In genomic region chr13:40539954-40540706, GRCh38 we compare ENCODE assay signal across 7 cellular contexts.
A peak's percentile ranks its signal among the peaks of the same experiment; 100 is the strongest.
DNase-seq lines count a peak whose midpoint lies in the region; ATAC-seq and TF ChIP-seq lines count a peak whose summit lies in the region.

No MANE protein-coding gene starts in this region.

- H3K27ac ChIP-seq in adrenal gland (peak overlapping the region in 1 of 5 donors; percentile 39), iPS DF 6.9 (ENCODE audit: low read length) (no peak overlapping the region), subcutaneous abdominal adipose tissue (ENCODE audit: low read depth, low read length) (peak overlapping the region; percentile 3)

- H3K9me3 ChIP-seq in adrenal gland (replicated peaks in 1 of 3), result no peaks in the 10 kb centered on the region
- no peaks in the 10 kb centered on the region for H3K9me3 ChIP-seq in iPS DF 6.9 (ENCODE audit: control insufficient read depth, insufficient read depth, low read length)
- H3K9me3 ChIP-seq in subcutaneous abdominal adipose tissue (ENCODE audit: control insufficient read depth in 5 of 5, low read length in 5 of 5), result no peaks in the 10 kb centered on the region

- DNase-seq in HFF-Myc (ENCODE audit: extremely low read depth, low read depth) (peak; percentile 78), adrenal gland (peak in 4 of 7 donors; percentile 35 to 50 (median 50)), iPS DF 6.9 (ENCODE audit: low read depth, low spot score) (peak; percentile 29)
- no peak for DNase-seq in activated naive CD8-positive, alpha-beta T cell treated with anti-CD3 and anti-CD28 coated beads, Interleukin-2, amount 50 U/mL, for 24 hours
- DNase-seq in activated naive CD4-positive, alpha-beta T cell treated with anti-CD3 and anti-CD28 coated beads, Interleukin-2, amount 50 U/mL, for 72 hours (ENCODE audit: low spot score in 2 of 2), result no peak

- H3K4me3 Mint-ChIP-seq in activated naive CD8-positive, alpha-beta T cell treated with anti-CD3 and anti-CD28 coated beads, Interleukin-2, amount 50 U/mL, for 24 hours, result no peak overlapping the region

- no peak overlapping the region for H3K9ac ChIP-seq in subcutaneous abdominal adipose tissue (ENCODE audit: low read length in 5 of 5)

- WGBS in adrenal gland, 4 donors, result 61 to 68% (median 65%) methylated on average over 8 of the region's 8 CpGs
- no CpG with 5 or more reads among the region's 8 CpGs for WGBS in iPS DF 6.9 (ENCODE audit: insufficient coverage, insufficient read length)

- no peak for TF ChIP-seq POLR2A in adrenal gland (IDR thresholded peaks at IDR 0.05)

- H3K27ac Mint-ChIP-seq in activated naive CD8-positive, alpha-beta T cell treated with anti-CD3 and anti-CD28 coated beads, Interleukin-2, amount 50 U/mL, for 24 hours, result no peak overlapping the region
- peak overlapping the region in 1 of 2 donors; percentile 9 for H3K27ac Mint-ChIP-seq in activated naive CD4-positive, alpha-beta T cell treated with anti-CD3 and anti-CD28 coated beads, Interleukin-2, amount 50 U/mL, for 72 hours

- H3K27me3 ChIP-seq in adrenal gland (no peaks in the 10 kb centered on the region), iPS DF 6.9 (ENCODE audit: control insufficient read depth, insufficient read depth, low read length) (no peaks in the 10 kb centered on the region), subcutaneous abdominal adipose tissue (ENCODE audit: control insufficient read depth in 5 of 5, insufficient read depth in 4 of 5, low read length in 5 of 5) (no peaks in the 10 kb centered on the region)

- intact Hi-C loops in adrenal gland (cut with DNase I), result no loop called here

- no peaks in the 10 kb centered on the region for H3K36me3 Mint-ChIP-seq in activated naive CD8-positive, alpha-beta T cell treated with anti-CD3 and anti-CD28 coated beads, Interleukin-2, amount 50 U/mL, for 24 hours (ENCODE audit: low read depth)
- no peaks in the 10 kb centered on the region for H3K36me3 Mint-ChIP-seq in activated naive CD4-positive, alpha-beta T cell treated with anti-CD3 and anti-CD28 coated beads, Interleukin-2, amount 50 U/mL, for 72 hours

- H3K9me3 Mint-ChIP-seq in activated naive CD8-positive, alpha-beta T cell treated with anti-CD3 and anti-CD28 coated beads, Interleukin-2, amount 50 U/mL, for 24 hours, result no peaks in the 10 kb centered on the region
- no peaks in the 10 kb centered on the region for H3K9me3 Mint-ChIP-seq in activated naive CD4-positive, alpha-beta T cell treated with anti-CD3 and anti-CD28 coated beads, Interleukin-2, amount 50 U/mL, for 72 hours

- TF ChIP-seq CTCF in HFF-Myc (IDR thresholded peaks at IDR 0.05; ENCODE audit: low read depth, low read length, missing control alignments) (no peak), adrenal gland (IDR thresholded peaks at IDR 0.05) (no peak)

- H3K4me3 ChIP-seq in HFF-Myc (replicated peaks; ENCODE audit: low read depth, low read length) (no peak overlapping the region), adrenal gland (no peak overlapping the region), iPS DF 6.9 (ENCODE audit: low read length) (no peak overlapping the region), subcutaneous abdominal adipose tissue (ENCODE audit: low read depth in 1 of 5, low read length in 5 of 5) (no peak overlapping the region)

- no peaks in the 10 kb centered on the region for H3K27me3 Mint-ChIP-seq in activated naive CD8-positive, alpha-beta T cell treated with anti-CD3 and anti-CD28 coated beads, Interleukin-2, amount 50 U/mL, for 24 hours

- peaks cover 0 to 11% of the 10 kb centered on the region in 2 donors for H3K4me1 ChIP-seq in adrenal gland (replicated peaks in 1 of 2)
- peaks cover 5% of the 10 kb centered on the region; the same call in 1 of the 2 replicates for H3K4me1 ChIP-seq in iPS DF 6.9 (ENCODE audit: control insufficient read depth, insufficient read depth, low read length)
- H3K4me1 ChIP-seq in subcutaneous abdominal adipose tissue (ENCODE audit: control insufficient read depth in 5 of 5, insufficient read depth in 5 of 5, low read length in 5 of 5), result peaks cover 0 to 18% (median 7%) of the 10 kb centered on the region in 5 donors

- H3K36me3 ChIP-seq in adrenal gland (replicated peaks in 1 of 2), result no peaks in the 10 kb centered on the region
- H3K36me3 ChIP-seq in iPS DF 6.9 (ENCODE audit: control insufficient read depth, insufficient read depth, low read length), result no peaks in the 10 kb centered on the region
- H3K36me3 ChIP-seq in subcutaneous abdominal adipose tissue (ENCODE audit: control insufficient read depth in 5 of 5, insufficient read depth in 5 of 5, low read length in 5 of 5), result no peaks in the 10 kb centered on the region

- peaks cover 18% of the 10 kb centered on the region for H3K4me1 Mint-ChIP-seq in activated naive CD8-positive, alpha-beta T cell treated with anti-CD3 and anti-CD28 coated beads, Interleukin-2, amount 50 U/mL, for 24 hours

- ATAC-seq in HG03432 (IDR thresholded peaks at IDR 0.05; ENCODE audit: unreplicated experiment), result no peak
- ATAC-seq in activated naive CD8-positive, alpha-beta T cell treated with anti-CD3 and anti-CD28 coated beads, Interleukin-2, amount 50 U/mL, for 24 hours, result no peak
- no peak for ATAC-seq in activated naive CD4-positive, alpha-beta T cell treated with anti-CD3 and anti-CD28 coated beads, Interleukin-2, amount 50 U/mL, for 72 hours

Comparison
In these comparisons a context has a peak if more than half of its experiments do, and no peak if none do; other contexts are left out.
1. DNase-seq: peak in HFF-Myc (single experiment), adrenal gland (4 of 7) and iPS DF 6.9 (single experiment); none in activated naive CD8-positive, alpha-beta T cell treated with anti-CD3 and anti-CD28 coated beads, Interleukin-2, amount 50 U/mL, for 24 hours (single experiment) and activated naive CD4-positive, alpha-beta T cell treated with anti-CD3 and anti-CD28 coated beads, Interleukin-2, amount 50 U/mL, for 72 hours (0 of 2).